Comparison of ENCODE assay signal across 1 cellular context in the genomic region with DNA sequence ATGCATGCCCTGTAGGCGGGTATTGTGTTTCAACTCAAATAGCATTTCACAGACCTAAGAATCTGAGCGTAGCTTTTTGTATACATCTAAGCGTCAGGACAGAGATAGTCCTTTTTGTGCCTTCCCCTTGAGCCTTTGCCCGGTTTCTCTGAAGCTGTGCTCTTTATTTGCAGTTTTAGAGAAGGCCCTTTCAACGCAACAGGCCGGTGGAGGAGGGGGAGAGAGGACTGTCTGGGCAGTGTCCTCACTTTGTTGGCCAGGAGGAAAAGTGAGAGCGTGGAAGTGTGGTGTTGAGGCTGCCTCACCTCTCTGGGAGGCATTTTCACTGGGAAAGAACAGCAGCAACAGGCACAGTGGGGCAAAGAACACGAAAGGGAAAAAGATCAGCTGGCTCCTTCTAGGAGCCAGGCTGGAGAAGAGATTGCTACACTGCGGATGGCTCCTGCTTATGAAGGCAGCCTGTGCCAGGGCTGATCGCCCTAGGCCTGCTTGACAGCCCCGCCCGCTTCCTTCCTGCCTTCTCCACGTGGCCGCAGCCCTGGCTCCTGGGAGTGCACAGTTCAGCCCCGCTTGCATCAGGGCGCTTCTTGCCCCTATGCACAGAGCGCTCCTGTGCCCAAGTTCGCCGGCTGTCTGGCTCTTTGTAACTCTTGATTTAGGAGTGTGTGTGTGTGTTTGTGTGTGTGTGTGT.
A peak's percentile ranks its signal among the peaks of the same experiment; 100 is the strongest.
TF ChIP-seq lines count a peak whose summit lies in the region.

No MANE protein-coding gene starts in this region.

TF ChIP-seq in H1, 55 proteins besides CTCF, POLR2A, EP300 and RAD21 (continued from another document):
- no peak for TF ChIP-seq BRCA1 (IDR thresholded peaks at IDR 0.05; ENCODE audit: low read depth, low read length)
- TF ChIP-seq CHD1 (IDR thresholded peaks at IDR 0.05; ENCODE audit: low read depth, low read length): no peak
- TF ChIP-seq TAF7 (optimal IDR thresholded peaks at IDR 0.05; ENCODE audit: borderline replicate concordance, low read depth, low read length): no peak
- no peak for TF ChIP-seq PHF8 (conservative IDR thresholded peaks at IDR 0.05; ENCODE audit: low read depth, low read length)
- no peak for TF ChIP-seq YY1 (IDR thresholded peaks at IDR 0.05; ENCODE audit: low read depth, low read length)
- TF ChIP-seq BACH1 (IDR thresholded peaks at IDR 0.05; ENCODE audit: low read length): no peak
- peak; percentile 27 for TF ChIP-seq RNF2 (IDR thresholded peaks at IDR 0.05; ENCODE audit: borderline replicate concordance, low read depth, low read length, missing control alignments, poor library complexity, severe bottlenecking)
- TF ChIP-seq SIRT6 (IDR thresholded peaks at IDR 0.05; ENCODE audit: low read length): no peak
- TF ChIP-seq JUN (IDR thresholded peaks at IDR 0.05; ENCODE audit: low read depth, low read length): no peak
- TF ChIP-seq, protein P1, sequence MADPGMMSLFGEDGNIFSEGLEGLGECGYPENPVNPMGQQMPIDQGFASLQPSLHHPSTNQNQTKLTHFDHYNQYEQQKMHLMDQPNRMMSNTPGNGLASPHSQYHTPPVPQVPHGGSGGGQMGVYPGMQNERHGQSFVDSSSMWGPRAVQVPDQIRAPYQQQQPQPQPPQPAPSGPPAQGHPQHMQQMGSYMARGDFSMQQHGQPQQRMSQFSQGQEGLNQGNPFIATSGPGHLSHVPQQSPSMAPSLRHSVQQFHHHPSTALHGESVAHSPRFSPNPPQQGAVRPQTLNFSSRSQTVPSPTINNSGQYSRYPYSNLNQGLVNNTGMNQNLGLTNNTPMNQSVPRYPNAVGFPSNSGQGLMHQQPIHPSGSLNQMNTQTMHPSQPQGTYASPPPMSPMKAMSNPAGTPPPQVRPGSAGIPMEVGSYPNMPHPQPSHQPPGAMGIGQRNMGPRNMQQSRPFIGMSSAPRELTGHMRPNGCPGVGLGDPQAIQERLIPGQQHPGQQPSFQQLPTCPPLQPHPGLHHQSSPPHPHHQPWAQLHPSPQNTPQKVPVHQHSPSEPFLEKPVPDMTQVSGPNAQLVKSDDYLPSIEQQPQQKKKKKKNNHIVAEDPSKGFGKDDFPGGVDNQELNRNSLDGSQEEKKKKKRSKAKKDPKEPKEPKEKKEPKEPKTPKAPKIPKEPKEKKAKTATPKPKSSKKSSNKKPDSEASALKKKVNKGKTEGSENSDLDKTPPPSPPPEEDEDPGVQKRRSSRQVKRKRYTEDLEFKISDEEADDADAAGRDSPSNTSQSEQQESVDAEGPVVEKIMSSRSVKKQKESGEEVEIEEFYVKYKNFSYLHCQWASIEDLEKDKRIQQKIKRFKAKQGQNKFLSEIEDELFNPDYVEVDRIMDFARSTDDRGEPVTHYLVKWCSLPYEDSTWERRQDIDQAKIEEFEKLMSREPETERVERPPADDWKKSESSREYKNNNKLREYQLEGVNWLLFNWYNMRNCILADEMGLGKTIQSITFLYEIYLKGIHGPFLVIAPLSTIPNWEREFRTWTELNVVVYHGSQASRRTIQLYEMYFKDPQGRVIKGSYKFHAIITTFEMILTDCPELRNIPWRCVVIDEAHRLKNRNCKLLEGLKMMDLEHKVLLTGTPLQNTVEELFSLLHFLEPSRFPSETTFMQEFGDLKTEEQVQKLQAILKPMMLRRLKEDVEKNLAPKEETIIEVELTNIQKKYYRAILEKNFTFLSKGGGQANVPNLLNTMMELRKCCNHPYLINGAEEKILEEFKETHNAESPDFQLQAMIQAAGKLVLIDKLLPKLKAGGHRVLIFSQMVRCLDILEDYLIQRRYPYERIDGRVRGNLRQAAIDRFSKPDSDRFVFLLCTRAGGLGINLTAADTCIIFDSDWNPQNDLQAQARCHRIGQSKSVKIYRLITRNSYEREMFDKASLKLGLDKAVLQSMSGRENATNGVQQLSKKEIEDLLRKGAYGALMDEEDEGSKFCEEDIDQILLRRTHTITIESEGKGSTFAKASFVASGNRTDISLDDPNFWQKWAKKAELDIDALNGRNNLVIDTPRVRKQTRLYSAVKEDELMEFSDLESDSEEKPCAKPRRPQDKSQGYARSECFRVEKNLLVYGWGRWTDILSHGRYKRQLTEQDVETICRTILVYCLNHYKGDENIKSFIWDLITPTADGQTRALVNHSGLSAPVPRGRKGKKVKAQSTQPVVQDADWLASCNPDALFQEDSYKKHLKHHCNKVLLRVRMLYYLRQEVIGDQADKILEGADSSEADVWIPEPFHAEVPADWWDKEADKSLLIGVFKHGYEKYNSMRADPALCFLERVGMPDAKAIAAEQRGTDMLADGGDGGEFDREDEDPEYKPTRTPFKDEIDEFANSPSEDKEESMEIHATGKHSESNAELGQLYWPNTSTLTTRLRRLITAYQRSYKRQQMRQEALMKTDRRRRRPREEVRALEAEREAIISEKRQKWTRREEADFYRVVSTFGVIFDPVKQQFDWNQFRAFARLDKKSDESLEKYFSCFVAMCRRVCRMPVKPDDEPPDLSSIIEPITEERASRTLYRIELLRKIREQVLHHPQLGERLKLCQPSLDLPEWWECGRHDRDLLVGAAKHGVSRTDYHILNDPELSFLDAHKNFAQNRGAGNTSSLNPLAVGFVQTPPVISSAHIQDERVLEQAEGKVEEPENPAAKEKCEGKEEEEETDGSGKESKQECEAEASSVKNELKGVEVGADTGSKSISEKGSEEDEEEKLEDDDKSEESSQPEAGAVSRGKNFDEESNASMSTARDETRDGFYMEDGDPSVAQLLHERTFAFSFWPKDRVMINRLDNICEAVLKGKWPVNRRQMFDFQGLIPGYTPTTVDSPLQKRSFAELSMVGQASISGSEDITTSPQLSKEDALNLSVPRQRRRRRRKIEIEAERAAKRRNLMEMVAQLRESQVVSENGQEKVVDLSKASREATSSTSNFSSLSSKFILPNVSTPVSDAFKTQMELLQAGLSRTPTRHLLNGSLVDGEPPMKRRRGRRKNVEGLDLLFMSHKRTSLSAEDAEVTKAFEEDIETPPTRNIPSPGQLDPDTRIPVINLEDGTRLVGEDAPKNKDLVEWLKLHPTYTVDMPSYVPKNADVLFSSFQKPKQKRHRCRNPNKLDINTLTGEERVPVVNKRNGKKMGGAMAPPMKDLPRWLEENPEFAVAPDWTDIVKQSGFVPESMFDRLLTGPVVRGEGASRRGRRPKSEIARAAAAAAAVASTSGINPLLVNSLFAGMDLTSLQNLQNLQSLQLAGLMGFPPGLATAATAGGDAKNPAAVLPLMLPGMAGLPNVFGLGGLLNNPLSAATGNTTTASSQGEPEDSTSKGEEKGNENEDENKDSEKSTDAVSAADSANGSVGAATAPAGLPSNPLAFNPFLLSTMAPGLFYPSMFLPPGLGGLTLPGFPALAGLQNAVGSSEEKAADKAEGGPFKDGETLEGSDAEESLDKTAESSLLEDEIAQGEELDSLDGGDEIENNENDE (IDR thresholded peaks at IDR 0.05; ENCODE audit: insufficient replicate concordance, low read length): no peak
- TF ChIP-seq TAF1 (IDR thresholded peaks at IDR 0.05; ENCODE audit: low read depth, low read length): 0 out of 2 replicates have a peak, but pooled peaks have one; percentile 35
- no peak for TF ChIP-seq EGR1 (IDR thresholded peaks at IDR 0.05; ENCODE audit: borderline replicate concordance, low read depth, low read length)
- TF ChIP-seq, protein P2, sequence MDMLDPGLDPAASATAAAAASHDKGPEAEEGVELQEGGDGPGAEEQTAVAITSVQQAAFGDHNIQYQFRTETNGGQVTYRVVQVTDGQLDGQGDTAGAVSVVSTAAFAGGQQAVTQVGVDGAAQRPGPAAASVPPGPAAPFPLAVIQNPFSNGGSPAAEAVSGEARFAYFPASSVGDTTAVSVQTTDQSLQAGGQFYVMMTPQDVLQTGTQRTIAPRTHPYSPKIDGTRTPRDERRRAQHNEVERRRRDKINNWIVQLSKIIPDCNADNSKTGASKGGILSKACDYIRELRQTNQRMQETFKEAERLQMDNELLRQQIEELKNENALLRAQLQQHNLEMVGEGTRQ (IDR thresholded peaks at IDR 0.05; ENCODE audit: low read length): 0 out of 2 replicates have a peak, but pooled peaks have one; percentile 24
- no peak for TF ChIP-seq TBP (IDR thresholded peaks at IDR 0.05; ENCODE audit: low read depth, low read length)
- TF ChIP-seq, protein P3, sequence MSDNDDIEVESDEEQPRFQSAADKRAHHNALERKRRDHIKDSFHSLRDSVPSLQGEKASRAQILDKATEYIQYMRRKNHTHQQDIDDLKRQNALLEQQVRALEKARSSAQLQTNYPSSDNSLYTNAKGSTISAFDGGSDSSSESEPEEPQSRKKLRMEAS (IDR thresholded peaks at IDR 0.05): peak; percentile 98
- TF ChIP-seq SAP30 (IDR thresholded peaks at IDR 0.05; ENCODE audit: insufficient read depth, insufficient replicate concordance, low read length): peak; percentile 59
- TF ChIP-seq RXRA (IDR thresholded peaks at IDR 0.05; ENCODE audit: insufficient read depth, low read depth, low read length): no peak
